In the genomic region with DNA sequence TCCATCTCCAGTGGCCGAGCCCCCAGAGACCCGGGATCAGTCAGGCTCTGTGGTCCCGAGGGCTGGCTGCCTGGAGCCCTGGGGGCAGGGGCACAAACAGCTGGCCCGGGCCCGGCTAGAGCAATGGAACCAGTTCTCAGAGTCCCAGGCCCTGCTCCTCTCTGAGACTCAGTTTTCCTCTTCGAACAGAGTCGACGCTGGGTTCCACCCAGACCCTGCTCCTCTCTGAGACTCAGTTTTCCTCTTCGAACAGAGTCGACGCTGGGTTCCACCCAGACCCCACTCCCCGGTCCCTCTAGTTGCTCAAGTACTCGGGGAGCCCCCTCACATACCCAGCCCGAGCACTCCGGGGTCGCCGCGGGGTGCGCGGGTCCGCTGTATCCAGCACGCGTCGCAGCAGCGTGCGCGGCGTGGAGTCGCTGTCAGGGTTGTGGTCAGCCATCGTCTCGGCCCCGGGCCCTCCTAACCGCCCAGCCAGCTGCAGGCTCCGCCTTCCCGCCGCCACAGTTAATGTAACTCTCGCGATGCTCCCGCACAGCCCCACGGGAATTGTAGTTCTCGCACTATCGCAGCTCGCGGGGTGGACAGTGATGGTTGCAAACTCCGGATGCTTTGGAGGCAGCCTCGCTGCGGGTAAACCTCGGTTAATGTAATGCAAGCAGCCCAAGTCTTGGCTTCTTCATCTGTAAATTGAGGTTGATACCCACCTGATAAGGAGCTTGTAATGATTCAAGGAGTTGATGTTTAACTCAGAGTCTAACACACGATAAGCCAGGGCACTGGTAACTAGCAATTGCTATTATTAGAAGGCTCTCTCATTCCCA, we compare ENCODE assay signal across 1 cellular context.
TF ChIP-seq lines count a peak whose summit lies in the region.

No MANE protein-coding gene starts in this region.

TF ChIP-seq in HepG2, 621 proteins besides CTCF, POLR2A, EP300 and RAD21 (continued from another document and continues in another):
- TF ChIP-seq, protein P1, sequence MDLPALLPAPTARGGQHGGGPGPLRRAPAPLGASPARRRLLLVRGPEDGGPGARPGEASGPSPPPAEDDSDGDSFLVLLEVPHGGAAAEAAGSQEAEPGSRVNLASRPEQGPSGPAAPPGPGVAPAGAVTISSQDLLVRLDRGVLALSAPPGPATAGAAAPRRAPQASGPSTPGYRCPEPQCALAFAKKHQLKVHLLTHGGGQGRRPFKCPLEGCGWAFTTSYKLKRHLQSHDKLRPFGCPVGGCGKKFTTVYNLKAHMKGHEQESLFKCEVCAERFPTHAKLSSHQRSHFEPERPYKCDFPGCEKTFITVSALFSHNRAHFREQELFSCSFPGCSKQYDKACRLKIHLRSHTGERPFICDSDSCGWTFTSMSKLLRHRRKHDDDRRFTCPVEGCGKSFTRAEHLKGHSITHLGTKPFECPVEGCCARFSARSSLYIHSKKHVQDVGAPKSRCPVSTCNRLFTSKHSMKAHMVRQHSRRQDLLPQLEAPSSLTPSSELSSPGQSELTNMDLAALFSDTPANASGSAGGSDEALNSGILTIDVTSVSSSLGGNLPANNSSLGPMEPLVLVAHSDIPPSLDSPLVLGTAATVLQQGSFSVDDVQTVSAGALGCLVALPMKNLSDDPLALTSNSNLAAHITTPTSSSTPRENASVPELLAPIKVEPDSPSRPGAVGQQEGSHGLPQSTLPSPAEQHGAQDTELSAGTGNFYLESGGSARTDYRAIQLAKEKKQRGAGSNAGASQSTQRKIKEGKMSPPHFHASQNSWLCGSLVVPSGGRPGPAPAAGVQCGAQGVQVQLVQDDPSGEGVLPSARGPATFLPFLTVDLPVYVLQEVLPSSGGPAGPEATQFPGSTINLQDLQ (CRISPR knock-in tag; IDR thresholded peaks at IDR 0.05) = no peak; the same call in 1 of the 2 replicates
- TF ChIP-seq ZNF251 (CRISPR knock-in tag; IDR thresholded peaks at IDR 0.05) = no peak
- TF ChIP-seq, protein P2, sequence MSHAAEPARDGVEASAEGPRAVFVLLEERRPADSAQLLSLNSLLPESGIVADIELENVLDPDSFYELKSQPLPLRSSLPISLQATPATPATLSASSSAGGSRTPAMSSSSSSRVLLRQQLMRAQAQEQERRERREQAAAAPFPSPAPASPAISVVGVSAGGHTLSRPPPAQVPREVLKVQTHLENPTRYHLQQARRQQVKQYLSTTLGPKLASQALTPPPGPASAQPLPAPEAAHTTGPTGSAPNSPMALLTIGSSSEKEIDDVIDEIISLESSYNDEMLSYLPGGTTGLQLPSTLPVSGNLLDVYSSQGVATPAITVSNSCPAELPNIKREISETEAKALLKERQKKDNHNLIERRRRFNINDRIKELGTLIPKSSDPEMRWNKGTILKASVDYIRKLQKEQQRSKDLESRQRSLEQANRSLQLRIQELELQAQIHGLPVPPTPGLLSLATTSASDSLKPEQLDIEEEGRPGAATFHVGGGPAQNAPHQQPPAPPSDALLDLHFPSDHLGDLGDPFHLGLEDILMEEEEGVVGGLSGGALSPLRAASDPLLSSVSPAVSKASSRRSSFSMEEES (CRISPR knock-in tag; IDR thresholded peaks at IDR 0.05) = no peak; the same call in 1 of the 2 replicates
- TF ChIP-seq, protein P3, sequence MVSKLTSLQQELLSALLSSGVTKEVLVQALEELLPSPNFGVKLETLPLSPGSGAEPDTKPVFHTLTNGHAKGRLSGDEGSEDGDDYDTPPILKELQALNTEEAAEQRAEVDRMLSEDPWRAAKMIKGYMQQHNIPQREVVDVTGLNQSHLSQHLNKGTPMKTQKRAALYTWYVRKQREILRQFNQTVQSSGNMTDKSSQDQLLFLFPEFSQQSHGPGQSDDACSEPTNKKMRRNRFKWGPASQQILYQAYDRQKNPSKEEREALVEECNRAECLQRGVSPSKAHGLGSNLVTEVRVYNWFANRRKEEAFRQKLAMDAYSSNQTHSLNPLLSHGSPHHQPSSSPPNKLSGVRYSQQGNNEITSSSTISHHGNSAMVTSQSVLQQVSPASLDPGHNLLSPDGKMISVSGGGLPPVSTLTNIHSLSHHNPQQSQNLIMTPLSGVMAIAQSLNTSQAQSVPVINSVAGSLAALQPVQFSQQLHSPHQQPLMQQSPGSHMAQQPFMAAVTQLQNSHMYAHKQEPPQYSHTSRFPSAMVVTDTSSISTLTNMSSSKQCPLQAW (CRISPR knock-in tag; IDR thresholded peaks at IDR 0.05) = peak; percentile 90
- peak; percentile 94 for TF ChIP-seq CBFB (CRISPR knock-in tag; IDR thresholded peaks at IDR 0.05)
- peak; percentile 95 for TF ChIP-seq GTF3A (CRISPR knock-in tag; conservative IDR thresholded peaks at IDR 0.05)
- TF ChIP-seq, protein P4, sequence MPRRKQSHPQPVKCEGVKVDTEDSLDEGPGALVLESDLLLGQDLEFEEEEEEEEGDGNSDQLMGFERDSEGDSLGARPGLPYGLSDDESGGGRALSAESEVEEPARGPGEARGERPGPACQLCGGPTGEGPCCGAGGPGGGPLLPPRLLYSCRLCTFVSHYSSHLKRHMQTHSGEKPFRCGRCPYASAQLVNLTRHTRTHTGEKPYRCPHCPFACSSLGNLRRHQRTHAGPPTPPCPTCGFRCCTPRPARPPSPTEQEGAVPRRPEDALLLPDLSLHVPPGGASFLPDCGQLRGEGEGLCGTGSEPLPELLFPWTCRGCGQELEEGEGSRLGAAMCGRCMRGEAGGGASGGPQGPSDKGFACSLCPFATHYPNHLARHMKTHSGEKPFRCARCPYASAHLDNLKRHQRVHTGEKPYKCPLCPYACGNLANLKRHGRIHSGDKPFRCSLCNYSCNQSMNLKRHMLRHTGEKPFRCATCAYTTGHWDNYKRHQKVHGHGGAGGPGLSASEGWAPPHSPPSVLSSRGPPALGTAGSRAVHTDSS (CRISPR knock-in tag; conservative IDR thresholded peaks at IDR 0.05) = peak; percentile 34; the same call in 1 of the 2 replicates
- peak; percentile 92 for TF ChIP-seq ZFY (CRISPR knock-in tag; IDR thresholded peaks at IDR 0.05)
- TF ChIP-seq ARHGAP35 (CRISPR knock-in tag; IDR thresholded peaks at IDR 0.05; ENCODE audit: borderline replicate concordance) = peak; percentile 76; the same call in 1 of the 2 replicates
- peak; percentile 28; the same call in 1 of the 2 replicates for TF ChIP-seq CBX5 (CRISPR knock-in tag; IDR thresholded peaks at IDR 0.05; ENCODE audit: borderline replicate concordance)
- TF ChIP-seq, protein P5, sequence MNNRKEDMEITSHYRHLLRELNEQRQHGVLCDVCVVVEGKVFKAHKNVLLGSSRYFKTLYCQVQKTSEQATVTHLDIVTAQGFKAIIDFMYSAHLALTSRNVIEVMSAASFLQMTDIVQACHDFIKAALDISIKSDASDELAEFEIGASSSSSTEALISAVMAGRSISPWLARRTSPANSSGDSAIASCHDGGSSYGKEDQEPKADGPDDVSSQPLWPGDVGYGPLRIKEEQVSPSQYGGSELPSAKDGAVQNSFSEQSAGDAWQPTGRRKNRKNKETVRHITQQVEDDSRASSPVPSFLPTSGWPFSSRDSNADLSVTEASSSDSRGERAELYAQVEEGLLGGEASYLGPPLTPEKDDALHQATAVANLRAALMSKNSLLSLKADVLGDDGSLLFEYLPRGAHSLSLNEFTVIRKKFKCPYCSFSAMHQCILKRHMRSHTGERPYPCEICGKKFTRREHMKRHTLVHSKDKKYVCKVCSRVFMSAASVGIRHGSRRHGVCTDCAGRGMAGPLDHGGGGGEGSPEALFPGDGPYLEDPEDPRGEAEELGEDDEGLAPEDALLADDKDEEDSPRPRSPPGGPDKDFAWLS (CRISPR knock-in tag; IDR thresholded peaks at IDR 0.05; ENCODE audit: borderline replicate concordance) = 0 out of 2 replicates have a peak, but pooled peaks have one; percentile 43
- TF ChIP-seq PAX8 (CRISPR knock-in tag; IDR thresholded peaks at IDR 0.05; ENCODE audit: borderline replicate concordance) = no peak
- TF ChIP-seq SMC3 (IDR thresholded peaks at IDR 0.05; ENCODE audit: low read length) = no peak
- TF ChIP-seq, protein P6, sequence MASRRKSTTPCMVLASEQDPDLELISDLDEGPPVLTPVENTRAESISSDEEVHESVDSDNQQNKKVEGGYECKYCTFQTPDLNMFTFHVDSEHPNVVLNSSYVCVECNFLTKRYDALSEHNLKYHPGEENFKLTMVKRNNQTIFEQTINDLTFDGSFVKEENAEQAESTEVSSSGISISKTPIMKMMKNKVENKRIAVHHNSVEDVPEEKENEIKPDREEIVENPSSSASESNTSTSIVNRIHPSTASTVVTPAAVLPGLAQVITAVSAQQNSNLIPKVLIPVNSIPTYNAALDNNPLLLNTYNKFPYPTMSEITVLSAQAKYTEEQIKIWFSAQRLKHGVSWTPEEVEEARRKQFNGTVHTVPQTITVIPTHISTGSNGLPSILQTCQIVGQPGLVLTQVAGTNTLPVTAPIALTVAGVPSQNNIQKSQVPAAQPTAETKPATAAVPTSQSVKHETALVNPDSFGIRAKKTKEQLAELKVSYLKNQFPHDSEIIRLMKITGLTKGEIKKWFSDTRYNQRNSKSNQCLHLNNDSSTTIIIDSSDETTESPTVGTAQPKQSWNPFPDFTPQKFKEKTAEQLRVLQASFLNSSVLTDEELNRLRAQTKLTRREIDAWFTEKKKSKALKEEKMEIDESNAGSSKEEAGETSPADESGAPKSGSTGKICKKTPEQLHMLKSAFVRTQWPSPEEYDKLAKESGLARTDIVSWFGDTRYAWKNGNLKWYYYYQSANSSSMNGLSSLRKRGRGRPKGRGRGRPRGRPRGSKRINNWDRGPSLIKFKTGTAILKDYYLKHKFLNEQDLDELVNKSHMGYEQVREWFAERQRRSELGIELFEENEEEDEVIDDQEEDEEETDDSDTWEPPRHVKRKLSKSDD (CRISPR knock-in tag; IDR thresholded peaks at IDR 0.05; ENCODE audit: low read depth) = peak; percentile 50; the same call in 1 of the 2 replicates
- TF ChIP-seq MXD4 (CRISPR knock-in tag; IDR thresholded peaks at IDR 0.05) = peak; percentile 83
- TF ChIP-seq ZNF703 (CRISPR knock-in tag; IDR thresholded peaks at IDR 0.05; ENCODE audit: borderline replicate concordance) = peak; percentile 86; the same call in 1 of the 2 replicates
- no peak for TF ChIP-seq DPF2 (CRISPR knock-in tag; IDR thresholded peaks at IDR 0.05; ENCODE audit: borderline replicate concordance, low read depth)
- TF ChIP-seq LCORL (IDR thresholded peaks at IDR 0.05) = no peak
- peak; percentile 65 for TF ChIP-seq LCORL (CRISPR knock-in tag; IDR thresholded peaks at IDR 0.05)
- TF ChIP-seq, protein P7, sequence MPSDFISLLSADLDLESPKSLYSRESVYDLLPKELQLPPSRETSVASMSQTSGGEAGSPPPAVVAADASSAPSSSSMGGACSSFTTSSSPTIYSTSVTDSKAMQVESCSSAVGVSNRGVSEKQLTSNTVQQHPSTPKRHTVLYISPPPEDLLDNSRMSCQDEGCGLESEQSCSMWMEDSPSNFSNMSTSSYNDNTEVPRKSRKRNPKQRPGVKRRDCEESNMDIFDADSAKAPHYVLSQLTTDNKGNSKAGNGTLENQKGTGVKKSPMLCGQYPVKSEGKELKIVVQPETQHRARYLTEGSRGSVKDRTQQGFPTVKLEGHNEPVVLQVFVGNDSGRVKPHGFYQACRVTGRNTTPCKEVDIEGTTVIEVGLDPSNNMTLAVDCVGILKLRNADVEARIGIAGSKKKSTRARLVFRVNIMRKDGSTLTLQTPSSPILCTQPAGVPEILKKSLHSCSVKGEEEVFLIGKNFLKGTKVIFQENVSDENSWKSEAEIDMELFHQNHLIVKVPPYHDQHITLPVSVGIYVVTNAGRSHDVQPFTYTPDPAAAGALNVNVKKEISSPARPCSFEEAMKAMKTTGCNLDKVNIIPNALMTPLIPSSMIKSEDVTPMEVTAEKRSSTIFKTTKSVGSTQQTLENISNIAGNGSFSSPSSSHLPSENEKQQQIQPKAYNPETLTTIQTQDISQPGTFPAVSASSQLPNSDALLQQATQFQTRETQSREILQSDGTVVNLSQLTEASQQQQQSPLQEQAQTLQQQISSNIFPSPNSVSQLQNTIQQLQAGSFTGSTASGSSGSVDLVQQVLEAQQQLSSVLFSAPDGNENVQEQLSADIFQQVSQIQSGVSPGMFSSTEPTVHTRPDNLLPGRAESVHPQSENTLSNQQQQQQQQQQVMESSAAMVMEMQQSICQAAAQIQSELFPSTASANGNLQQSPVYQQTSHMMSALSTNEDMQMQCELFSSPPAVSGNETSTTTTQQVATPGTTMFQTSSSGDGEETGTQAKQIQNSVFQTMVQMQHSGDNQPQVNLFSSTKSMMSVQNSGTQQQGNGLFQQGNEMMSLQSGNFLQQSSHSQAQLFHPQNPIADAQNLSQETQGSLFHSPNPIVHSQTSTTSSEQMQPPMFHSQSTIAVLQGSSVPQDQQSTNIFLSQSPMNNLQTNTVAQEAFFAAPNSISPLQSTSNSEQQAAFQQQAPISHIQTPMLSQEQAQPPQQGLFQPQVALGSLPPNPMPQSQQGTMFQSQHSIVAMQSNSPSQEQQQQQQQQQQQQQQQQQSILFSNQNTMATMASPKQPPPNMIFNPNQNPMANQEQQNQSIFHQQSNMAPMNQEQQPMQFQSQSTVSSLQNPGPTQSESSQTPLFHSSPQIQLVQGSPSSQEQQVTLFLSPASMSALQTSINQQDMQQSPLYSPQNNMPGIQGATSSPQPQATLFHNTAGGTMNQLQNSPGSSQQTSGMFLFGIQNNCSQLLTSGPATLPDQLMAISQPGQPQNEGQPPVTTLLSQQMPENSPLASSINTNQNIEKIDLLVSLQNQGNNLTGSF (CRISPR knock-in tag; IDR thresholded peaks at IDR 0.05) = peak; percentile 85; the same call in 1 of the 2 replicates
- no peak for TF ChIP-seq ZC3H4 (CRISPR knock-in tag; IDR thresholded peaks at IDR 0.05; ENCODE audit: borderline replicate concordance)
- no peak for TF ChIP-seq PAF1 (CRISPR knock-in tag; IDR thresholded peaks at IDR 0.05)
- TF ChIP-seq, protein P8, sequence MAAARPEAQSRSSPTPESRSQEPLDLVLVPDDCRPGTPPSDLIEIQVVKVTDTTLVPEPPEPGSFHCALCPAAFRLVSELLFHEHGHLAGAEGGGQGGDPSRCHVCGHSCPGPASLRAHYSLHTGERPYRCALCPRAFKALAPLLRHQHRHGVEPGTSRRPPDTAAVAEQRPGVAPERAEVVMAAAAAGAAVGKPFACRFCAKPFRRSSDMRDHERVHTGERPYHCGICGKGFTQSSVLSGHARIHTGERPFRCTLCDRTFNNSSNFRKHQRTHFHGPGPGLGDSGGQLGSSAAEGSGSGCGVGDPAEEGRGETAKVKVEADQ (CRISPR knock-in tag; IDR thresholded peaks at IDR 0.05; ENCODE audit: borderline replicate concordance) = no peak
- TF ChIP-seq ZFP37 (CRISPR knock-in tag; IDR thresholded peaks at IDR 0.05; ENCODE audit: borderline replicate concordance) = peak; percentile 50; the same call in 1 of the 2 replicates
- TF ChIP-seq, protein P9, sequence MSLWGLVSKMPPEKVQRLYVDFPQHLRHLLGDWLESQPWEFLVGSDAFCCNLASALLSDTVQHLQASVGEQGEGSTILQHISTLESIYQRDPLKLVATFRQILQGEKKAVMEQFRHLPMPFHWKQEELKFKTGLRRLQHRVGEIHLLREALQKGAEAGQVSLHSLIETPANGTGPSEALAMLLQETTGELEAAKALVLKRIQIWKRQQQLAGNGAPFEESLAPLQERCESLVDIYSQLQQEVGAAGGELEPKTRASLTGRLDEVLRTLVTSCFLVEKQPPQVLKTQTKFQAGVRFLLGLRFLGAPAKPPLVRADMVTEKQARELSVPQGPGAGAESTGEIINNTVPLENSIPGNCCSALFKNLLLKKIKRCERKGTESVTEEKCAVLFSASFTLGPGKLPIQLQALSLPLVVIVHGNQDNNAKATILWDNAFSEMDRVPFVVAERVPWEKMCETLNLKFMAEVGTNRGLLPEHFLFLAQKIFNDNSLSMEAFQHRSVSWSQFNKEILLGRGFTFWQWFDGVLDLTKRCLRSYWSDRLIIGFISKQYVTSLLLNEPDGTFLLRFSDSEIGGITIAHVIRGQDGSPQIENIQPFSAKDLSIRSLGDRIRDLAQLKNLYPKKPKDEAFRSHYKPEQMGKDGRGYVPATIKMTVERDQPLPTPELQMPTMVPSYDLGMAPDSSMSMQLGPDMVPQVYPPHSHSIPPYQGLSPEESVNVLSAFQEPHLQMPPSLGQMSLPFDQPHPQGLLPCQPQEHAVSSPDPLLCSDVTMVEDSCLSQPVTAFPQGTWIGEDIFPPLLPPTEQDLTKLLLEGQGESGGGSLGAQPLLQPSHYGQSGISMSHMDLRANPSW (CRISPR knock-in tag; IDR thresholded peaks at IDR 0.05; ENCODE audit: borderline replicate concordance) = peak; percentile 64; the same call in 1 of the 2 replicates
- TF ChIP-seq ZNF558 (CRISPR knock-in tag; IDR thresholded peaks at IDR 0.05; ENCODE audit: borderline replicate concordance) = no peak; the same call in 1 of the 2 replicates
- TF ChIP-seq ZNF773 (CRISPR knock-in tag; IDR thresholded peaks at IDR 0.05; ENCODE audit: borderline replicate concordance) = peak; percentile 75; the same call in 1 of the 2 replicates
- TF ChIP-seq ZNF24 (IDR thresholded peaks at IDR 0.05) = no peak
